9 cellular contexts compared by ENCODE assay signal in the genomic region with DNA sequence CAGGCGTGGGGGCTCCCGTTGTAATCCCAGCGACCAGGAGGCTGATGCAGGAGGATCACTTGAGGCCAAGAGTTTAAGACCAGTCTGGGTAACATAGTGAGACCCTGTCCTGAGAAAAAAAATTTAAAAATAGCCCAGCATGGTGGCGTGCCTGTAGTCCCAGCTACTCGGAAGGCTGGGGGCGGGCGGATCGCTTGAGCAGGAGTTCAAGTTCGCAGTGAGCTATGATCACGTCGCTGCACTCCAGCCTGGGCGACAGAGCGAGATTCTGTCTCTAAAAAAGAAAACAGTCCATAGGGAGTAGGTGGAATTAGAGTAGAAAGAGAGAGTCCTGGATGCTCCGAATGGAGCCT. TPM values are rescaled to one million over a fixed set of nuclear protein-coding genes. Genes with fewer than 3 reads are reported as not detected.
DNase-seq lines count a peak whose midpoint lies in the region; ATAC-seq and TF ChIP-seq lines count a peak whose summit lies in the region.
"Had no signal": no experiment of that assay in that cellular context is flagged by ENCODE, and none has a peak within 500 bp of the region (broad histone marks: within the 10 kb centered on the region; RNA-seq: fewer than 3 reads in every experiment).

No MANE protein-coding gene starts in this region.

- no peak for DNase-seq in stimulated activated naive CD8-positive, alpha-beta T cell treated with anti-CD3 and anti-CD28 coated beads, Interleukin-15, Interleukin-2, amounts not matched to agents 100 U/mL and 50 U/mL, for 24 hours
- DNase-seq in chondrocyte (ENCODE audit: low spot score) (no peak), glomerular visceral epithelial cell (ENCODE audit: extremely low spot score) (no peak), NCI-H1436 (lab: John Stamatoyannopoulos, UW) (no peak)
- DNase-seq in activated CD4-positive, CD25-positive, alpha-beta regulatory T cell treated with anti-CD3 and anti-CD28 coated beads, Interleukin-2, amount 50 U/mL, for 72 hours, result no peak
- DNase-seq in activated effector memory CD4-positive, alpha-beta T cell treated with Interleukin-2 at 50 U/mL for 16 hours, result no peak

- H3K9me3 ChIP-seq in muscle layer of colon (ENCODE audit: low read length), result no peaks in the 10 kb centered on the region
- H3K9me3 ChIP-seq: mucosa of descending colon had no signal

- H3K4me3 Mint-ChIP-seq in stimulated activated naive CD8-positive, alpha-beta T cell treated with anti-CD3 and anti-CD28 coated beads, Interleukin-15, Interleukin-2, amounts not matched to agents 100 ng/mL and 50 ng/mL, for 24 hours, result peak overlapping the region; percentile 94
- H3K4me3 Mint-ChIP-seq in chondrocyte (ENCODE audit: unreplicated experiment), result peak overlapping the region; percentile 98

- no peaks in the 10 kb centered on the region for H3K36me3 ChIP-seq in muscle layer of colon (ENCODE audit: insufficient read depth, low read length)

- ATAC-seq in stimulated activated naive CD8-positive, alpha-beta T cell treated with anti-CD3 and anti-CD28 coated beads, Interleukin-15, Interleukin-2, amounts not matched to agents 100 U/mL and 50 U/mL, for 24 hours, result no peak

- H3K27me3 ChIP-seq in muscle layer of colon (ENCODE audit: control insufficient read depth in 1 of 2, insufficient read depth in 2 of 2, low read length in 2 of 2), result no peaks in the 10 kb centered on the region

- peak overlapping the region; percentile 10 to 76 for H3K4me3 ChIP-seq in muscle layer of colon (ENCODE audit: low read depth in 1 of 2, low read length in 2 of 2)

- no peak overlapping the region for H3K27ac ChIP-seq in muscle layer of colon (ENCODE audit: low read depth, low read length)

- peaks cover 9% of the 10 kb centered on the region for H3K4me1 ChIP-seq in muscle layer of colon (ENCODE audit: insufficient read depth, low read length)

- TF ChIP-seq CTCF in chondrocyte (IDR thresholded peaks at IDR 0.05), result no peak

- H3K36me3 Mint-ChIP-seq in stimulated activated naive CD8-positive, alpha-beta T cell treated with anti-CD3 and anti-CD28 coated beads, Interleukin-15, Interleukin-2, amounts not matched to agents 100 ng/mL and 50 ng/mL, for 24 hours (ENCODE audit: low read depth), result peaks cover 4% of the 10 kb centered on the region
- H3K36me3 Mint-ChIP-seq in chondrocyte (ENCODE audit: low read depth), result no peaks in the 10 kb centered on the region

- peaks cover 21% of the 10 kb centered on the region for H3K4me1 Mint-ChIP-seq in stimulated activated naive CD8-positive, alpha-beta T cell treated with anti-CD3 and anti-CD28 coated beads, Interleukin-15, Interleukin-2, amounts not matched to agents 100 ng/mL and 50 ng/mL, for 24 hours (ENCODE audit: low read depth)
- peaks cover 10% of the 10 kb centered on the region for H3K4me1 Mint-ChIP-seq in chondrocyte (ENCODE audit: low read depth)

- no peaks in the 10 kb centered on the region for H3K9me3 Mint-ChIP-seq in stimulated activated naive CD8-positive, alpha-beta T cell treated with anti-CD3 and anti-CD28 coated beads, Interleukin-15, Interleukin-2, amounts not matched to agents 100 ng/mL and 50 ng/mL, for 24 hours
- no peaks in the 10 kb centered on the region for H3K9me3 Mint-ChIP-seq in chondrocyte (ENCODE audit: low read depth)

- no peak overlapping the region for H3K9ac ChIP-seq in muscle layer of colon (ENCODE audit: low read length)

- peak overlapping the region; percentile 86 for H3K27ac Mint-ChIP-seq in stimulated activated naive CD8-positive, alpha-beta T cell treated with anti-CD3 and anti-CD28 coated beads, Interleukin-15, Interleukin-2, amounts not matched to agents 100 ng/mL and 50 ng/mL, for 24 hours
- H3K27ac Mint-ChIP-seq in chondrocyte (ENCODE audit: unreplicated experiment), result peak overlapping the region; percentile 98

- no peaks in the 10 kb centered on the region for H3K27me3 Mint-ChIP-seq in stimulated activated naive CD8-positive, alpha-beta T cell treated with anti-CD3 and anti-CD28 coated beads, Interleukin-15, Interleukin-2, amounts not matched to agents 100 ng/mL and 50 ng/mL, for 24 hours
- no peaks in the 10 kb centered on the region for H3K27me3 Mint-ChIP-seq in chondrocyte (ENCODE audit: low read depth)

RNA-seq across cellular contexts. Expression of gene TTLL4, which starts 0.3 kb away (rescaled TPM):
- 20.3 to 21.3 TPM (median 20.7 TPM) in 3 replicates for total RNA-seq in chondrocyte

RNA-seq across cellular contexts. Expression of gene STK36, which starts 38.4 kb away (rescaled TPM):
- total RNA-seq in chondrocyte, result 42.1 to 63.2 TPM (median 42.7 TPM) in 3 replicates

RNA-seq across cellular contexts. Expression of gene RNF25, which starts 38.5 kb away (rescaled TPM):
- 30.4 to 35.4 TPM (median 33.4 TPM) in 3 replicates for total RNA-seq in chondrocyte

RNA-seq across cellular contexts. Expression of gene BCS1L, which starts 50.8 kb away (rescaled TPM):
- 24.5 to 44.9 TPM (median 30.0 TPM) in 3 replicates for total RNA-seq in chondrocyte

RNA-seq across cellular contexts. Expression of gene ZNF142, which starts 50.9 kb away (rescaled TPM):
- total RNA-seq in chondrocyte, result 26.5 to 34.3 TPM (median 26.6 TPM) in 3 replicates
